Comparison of ENCODE assay signal across 8 cellular contexts in genomic region chr11:67356867-67357561, GRCh38. TPM values are rescaled to one million over a fixed set of nuclear protein-coding genes. Genes with fewer than 3 reads are reported as not detected.
DNase-seq lines count a peak whose midpoint lies in the region; ATAC-seq and TF ChIP-seq lines count a peak whose summit lies in the region.

No MANE protein-coding gene starts in this region.

- no peaks in the 10 kb centered on the region for H3K9me3 Mint-ChIP-seq in T-cell

- H3K4me1 Mint-ChIP-seq in T-cell: peaks cover 28 to 50% (median 33%) of the 10 kb centered on the region in 3 donors

- DNase-seq in NB4 (ENCODE audit: low read depth) (peak; percentile 91), T-cell (peak in 33 of 34 experiments; percentile 30 to 66 (median 57)), ascending aorta (ENCODE audit: low spot score in 2 of 2) (peak in 1 of 2 donors; percentile 83), hepatic stellate cell (ENCODE audit: low spot score) (peak; percentile 85), sciatic nerve (ENCODE audit: low spot score) (no peak)

- no peak overlapping the region for H3K4me3 Mint-ChIP-seq in T-cell

- no peaks in the 10 kb centered on the region for H3K36me3 Mint-ChIP-seq in T-cell

- no peaks in the 10 kb centered on the region for H3K27me3 Mint-ChIP-seq in T-cell

- POLR2A ChIA-PET in T-cell (lab: Charles Lee): interaction anchor here in 1 of 2 donors (0.5 kb wide), 1 partner anchor 30 kb away, joined by 3 read pairs; no protein-coding TSS in a partner anchor

- H3K27me3 ChIP-seq in ascending aorta: no peaks in the 10 kb centered on the region

- intact Hi-C loops in ascending aorta (cut with DNase I): loop anchor here (1.0 kb wide), 2 partner anchors 15 to 25 kb away; no protein-coding TSS in a partner anchor
- intact Hi-C loops in sciatic nerve (cut with DNase I): no loop called here

- H3K4me3 ChIP-seq in GM08714 (ENCODE audit: low read length) (peak overlapping the region; percentile 2; the same call in 1 of the 2 replicates), NB4 (ENCODE audit: low read depth, low read length) (no peak overlapping the region), ascending aorta (no peak overlapping the region)

- peak overlapping the region; percentile 64 to 84 for H3K27ac Mint-ChIP-seq in T-cell

- ATAC-seq in T-cell (replicated peaks in 1 of 4): no peak
- peak; percentile 5 for ATAC-seq in sciatic nerve
- ATAC-seq in HG02759 (IDR thresholded peaks at IDR 0.05; ENCODE audit: unreplicated experiment): no peak
- no peak for ATAC-seq in GM21619 (IDR thresholded peaks at IDR 0.05; ENCODE audit: unreplicated experiment)

- CTCF ChIA-PET in T-cell (lab: Charles Lee): interaction anchor here (0.5 to 7.9 kb wide), 15 partner anchors 11 to 357 kb away, joined by 3 to 128 read pairs (median 4); partner anchors contain the start of gene CLCF1 (in 1 of the 2)

- H3K9me3 ChIP-seq in ascending aorta: no peaks in the 10 kb centered on the region

- H3K4me1 ChIP-seq in ascending aorta: peaks cover 22 to 45% of the 10 kb centered on the region in 2 donors

- H3K27ac ChIP-seq in ascending aorta: peak overlapping the region; percentile 98 to 99

- no peak for TF ChIP-seq POLR2A in NB4 (IDR thresholded peaks at IDR 0.05; ENCODE audit: extremely low read depth, insufficient read length)

- H3K36me3 ChIP-seq in ascending aorta: no peaks in the 10 kb centered on the region

- TF ChIP-seq CTCF in NB4 (IDR thresholded peaks at IDR 0.05; ENCODE audit: low read depth, low read length) (peak; percentile 98), ascending aorta (IDR thresholded peaks at IDR 0.05) (peak; percentile 88 to 96 (median 92))

RNA-seq across cellular contexts. Expression of gene POLD4, which starts 3.7 kb away (rescaled TPM):
- total RNA-seq in T-cell (100 to 1,000 TPM in 2 of 5 donors, 10 to 100 TPM in 3; 55.1 to 107 (median 98.0) TPM), ascending aorta (107 TPM), sciatic nerve (43.5 TPM)

RNA-seq across cellular contexts. Expression of gene CLCF1, which starts 16.4 kb away (rescaled TPM):
- total RNA-seq in T-cell: 1 to 10 TPM; 2.2 to 8.5 (median 4.1) TPM
- total RNA-seq in ascending aorta: 32.6 TPM
- total RNA-seq in sciatic nerve: 7.5 TPM

RNA-seq across cellular contexts. Expression of gene RAD9A, which starts 34.8 kb away (rescaled TPM):
- total RNA-seq in T-cell (10 to 100 TPM; 34.9 to 63.8 (median 56.2) TPM), ascending aorta (22.6 TPM), sciatic nerve (23.8 TPM)

RNA-seq across cellular contexts. Expression of gene PPP1CA, which starts 44.6 kb away (rescaled TPM):
- 100 to 1,000 TPM; 118 to 198 (median 186) TPM for total RNA-seq in T-cell
- 113 TPM for total RNA-seq in ascending aorta
- 56.2 TPM for total RNA-seq in sciatic nerve

RNA-seq across cellular contexts. Expression of gene TBC1D10C, which starts 46.9 kb away (rescaled TPM):
- total RNA-seq in T-cell: 100 to 1,000 TPM; 288 to 449 (median 436) TPM
- 0.64 TPM for total RNA-seq in ascending aorta
- total RNA-seq in sciatic nerve: 7.4 TPM
